Comparison of ENCODE assay signal across 11 cellular contexts in the genomic region with DNA sequence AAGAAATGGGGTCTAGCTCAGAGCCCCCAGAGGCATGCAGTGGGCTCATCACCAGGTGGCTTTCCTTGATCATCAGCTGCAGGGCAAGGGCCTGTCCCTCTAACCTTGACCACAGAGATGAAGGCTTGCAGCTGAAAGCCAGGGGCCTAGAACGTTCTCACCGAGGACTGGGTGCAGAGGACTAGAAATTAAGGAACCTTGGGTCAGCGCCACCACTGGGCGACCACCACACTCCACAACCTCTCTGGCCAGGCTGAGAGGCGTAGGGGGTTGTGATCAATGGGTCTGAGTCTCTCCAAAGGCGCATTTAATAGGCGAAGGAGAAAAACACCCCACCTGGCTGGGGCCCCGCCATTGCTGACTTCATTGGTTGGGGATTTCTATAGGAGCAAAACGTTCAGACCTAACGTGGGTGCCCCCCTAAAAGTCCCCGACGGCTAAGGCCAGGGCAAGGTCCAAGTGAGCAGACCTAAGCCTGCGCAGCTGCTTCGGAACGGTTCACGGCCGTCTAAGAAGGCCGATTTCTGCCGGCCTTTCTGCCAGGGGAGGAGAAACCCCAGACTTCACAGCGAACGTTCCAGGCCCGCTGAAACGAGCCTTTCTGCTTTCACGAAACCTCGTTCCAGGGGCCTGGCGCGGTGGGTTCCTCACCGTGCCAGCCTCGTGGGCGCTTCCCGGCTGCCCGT. TPM values are rescaled to one million over a fixed set of nuclear protein-coding genes. Genes with fewer than 3 reads are reported as not detected.
A peak's percentile ranks its signal among the peaks of the same experiment; 100 is the strongest.
DNase-seq lines count a peak whose midpoint lies in the region; ATAC-seq and TF ChIP-seq lines count a peak whose summit lies in the region.
"Had no signal": no experiment of that assay in that cellular context is flagged by ENCODE, and none has a peak within 500 bp of the region (broad histone marks: within the 10 kb centered on the region; RNA-seq: fewer than 3 reads in every experiment).

No MANE protein-coding gene starts in this region.

- H3K27ac ChIP-seq in Peyer's patch, result peak overlapping the region; percentile 1 to 70 (median 35)
- no peak overlapping the region for H3K27ac ChIP-seq in hepatocyte
- H3K27ac ChIP-seq: HL-60 had no signal

- no peaks in the 10 kb centered on the region for H3K36me3 ChIP-seq in Peyer's patch
- no peaks in the 10 kb centered on the region for H3K36me3 ChIP-seq in hepatocyte (replicated peaks; ENCODE audit: insufficient read depth, low read depth)

- H3K4me1 ChIP-seq in Peyer's patch (peaks cover 2 to 24% (median 9%) of the 10 kb centered on the region in 4 donors), hepatocyte (ENCODE audit: insufficient read depth) (peaks cover 9% of the 10 kb centered on the region)

- no peaks in the 10 kb centered on the region for H3K9me2 ChIP-seq in hepatocyte (replicated peaks; ENCODE audit: insufficient read depth)

- no peaks in the 10 kb centered on the region for H3K36me3 Mint-ChIP-seq in activated CD4-positive, alpha-beta memory T cell treated with anti-CD3 and anti-CD28 coated beads for 36 hours
- H3K36me3 Mint-ChIP-seq in activated CD4-positive, alpha-beta memory T cell treated with anti-CD3 and anti-CD28 coated beads, Interleukin-2, amount 10 ng/mL, durations not matched to agents 7 days and 5 days (ENCODE audit: low read depth), result no peaks in the 10 kb centered on the region
- H3K36me3 Mint-ChIP-seq in stimulated activated naive B cell treated with anti-CD40 and anti-IgM and Interleukin-4, amounts not matched to agents 10 μg/mL and 1 μg/mL and 100 μg/mL, for 72 hours, result no peaks in the 10 kb centered on the region

- no peak overlapping the region for H3K27ac Mint-ChIP-seq in activated CD4-positive, alpha-beta memory T cell treated with anti-CD3 and anti-CD28 coated beads for 36 hours
- no peak overlapping the region for H3K27ac Mint-ChIP-seq in activated CD4-positive, alpha-beta memory T cell treated with anti-CD3 and anti-CD28 coated beads, Interleukin-2, amount 10 ng/mL, durations not matched to agents 7 days and 5 days
- H3K27ac Mint-ChIP-seq in stimulated activated naive B cell treated with anti-CD40 and anti-IgM and Interleukin-4, amounts not matched to agents 10 μg/mL and 1 μg/mL and 100 μg/mL, for 72 hours, result peak overlapping the region; percentile 20

- DNase-seq in activated CD4-positive, alpha-beta memory T cell treated with anti-CD3 and anti-CD28 coated beads for 36 hours, result no peak
- no peak for DNase-seq in activated CD4-positive, alpha-beta memory T cell treated with anti-CD3 and anti-CD28 coated beads, Interleukin-2, amount 10 ng/mL, durations not matched to agents 7 days and 5 days
- no peak for DNase-seq in Peyer's patch
- no peak for DNase-seq in hepatocyte (ENCODE audit: low spot score)
- no peak for DNase-seq in stimulated activated naive B cell treated with anti-CD40 and anti-IgM and Interleukin-4, amounts not matched to agents 10 μg/mL and 1 μg/mL and 100 μg/mL, for 72 hours
- no peak for DNase-seq in COR-L47 (lab: John Stamatoyannopoulos, UW)
- no peak for DNase-seq in NCI-H146 treated with DMSO at 0.1 percent for 48 hours (lab: John Stamatoyannopoulos, UW; ENCODE audit: unreplicated experiment)
- no peak for DNase-seq in effector CD8-positive, alpha-beta T cell (lab: John Stamatoyannopoulos, UW)
- DNase-seq: 8988T, NCI-H2081 treated with DMSO at 0.1 percent for 48 hours had no signal

- TF ChIP-seq POLR2A in Peyer's patch (IDR thresholded peaks at IDR 0.05), result no peak

- H3K9me3 Mint-ChIP-seq in activated CD4-positive, alpha-beta memory T cell treated with anti-CD3 and anti-CD28 coated beads for 36 hours, result no peaks in the 10 kb centered on the region
- no peaks in the 10 kb centered on the region for H3K9me3 Mint-ChIP-seq in activated CD4-positive, alpha-beta memory T cell treated with anti-CD3 and anti-CD28 coated beads, Interleukin-2, amount 10 ng/mL, durations not matched to agents 7 days and 5 days
- no peaks in the 10 kb centered on the region for H3K9me3 Mint-ChIP-seq in stimulated activated naive B cell treated with anti-CD40 and anti-IgM and Interleukin-4, amounts not matched to agents 10 μg/mL and 1 μg/mL and 100 μg/mL, for 72 hours

- H3K27me3 ChIP-seq in Peyer's patch (no peaks in the 10 kb centered on the region), hepatocyte (peaks cover 4% of the 10 kb centered on the region)

- CTCF ChIA-PET in activated CD4-positive, alpha-beta memory T cell treated with anti-CD3 and anti-CD28 coated beads for 36 hours (lab: Charles Lee), result interaction anchor here (2.3 kb wide), 1 partner anchor 29 kb away, joined by 4 read pairs; no protein-coding TSS in a partner anchor
- CTCF ChIA-PET in activated CD4-positive, alpha-beta memory T cell treated with anti-CD3 and anti-CD28 coated beads, Interleukin-2, amount 10 ng/mL, durations not matched to agents 7 days and 5 days (lab: Charles Lee), result interaction anchor here (0.8 to 1.2 kb wide), 3 partner anchors 33 to 91 kb away, joined by 3 to 5 read pairs (median 5); no protein-coding TSS in a partner anchor

- no peak for ATAC-seq in stimulated activated naive B cell treated with anti-CD40 and anti-IgM and Interleukin-4, amounts not matched to agents 10 μg/mL and 1 μg/mL and 100 μg/mL, for 72 hours (replicated peaks)

- peak overlapping the region; percentile 10 for H2AFZ ChIP-seq in hepatocyte

- TF ChIP-seq CTCF in Peyer's patch (IDR thresholded peaks at IDR 0.05), result no peak
- TF ChIP-seq CTCF in hepatocyte (IDR thresholded peaks at IDR 0.05; ENCODE audit: poor library complexity), result no peak

- no peaks in the 10 kb centered on the region for H4K20me1 ChIP-seq in hepatocyte (ENCODE audit: insufficient read depth, poor library complexity, severe bottlenecking)

- POLR2A ChIA-PET in activated CD4-positive, alpha-beta memory T cell treated with anti-CD3 and anti-CD28 coated beads for 36 hours (lab: Charles Lee), result no interaction called here
- POLR2A ChIA-PET in activated CD4-positive, alpha-beta memory T cell treated with anti-CD3 and anti-CD28 coated beads, Interleukin-2, amount 10 ng/mL, durations not matched to agents 7 days and 5 days (lab: Charles Lee), result interaction anchor here (0.7 to 1.4 kb wide), 3 partner anchors 14 to 164 kb away, joined by 3 read pairs; no protein-coding TSS in a partner anchor

- H3K9me3 ChIP-seq in Peyer's patch (no peaks in the 10 kb centered on the region), hepatocyte (ENCODE audit: low read depth) (no peaks in the 10 kb centered on the region)

- H3K79me2 ChIP-seq in hepatocyte, result no peaks in the 10 kb centered on the region

- peak overlapping the region; percentile 41 to 59 (median 52) for H3K4me3 ChIP-seq in Peyer's patch
- H3K4me3 ChIP-seq in hepatocyte, result no peak overlapping the region

- peaks cover 22% of the 10 kb centered on the region for H3K27me3 Mint-ChIP-seq in activated CD4-positive, alpha-beta memory T cell treated with anti-CD3 and anti-CD28 coated beads for 36 hours
- H3K27me3 Mint-ChIP-seq in activated CD4-positive, alpha-beta memory T cell treated with anti-CD3 and anti-CD28 coated beads, Interleukin-2, amount 10 ng/mL, durations not matched to agents 7 days and 5 days, result peaks cover 26% of the 10 kb centered on the region
- H3K27me3 Mint-ChIP-seq in stimulated activated naive B cell treated with anti-CD40 and anti-IgM and Interleukin-4, amounts not matched to agents 10 μg/mL and 1 μg/mL and 100 μg/mL, for 72 hours, result peaks cover 25% of the 10 kb centered on the region in 2 donors

- intact Hi-C loops in activated CD4-positive, alpha-beta memory T cell treated with anti-CD3 and anti-CD28 coated beads for 36 hours (cut with micrococcal nuclease), result no loop called here

- H3K4me3 Mint-ChIP-seq in activated CD4-positive, alpha-beta memory T cell treated with anti-CD3 and anti-CD28 coated beads for 36 hours, result peak overlapping the region; percentile 70
- H3K4me3 Mint-ChIP-seq in activated CD4-positive, alpha-beta memory T cell treated with anti-CD3 and anti-CD28 coated beads, Interleukin-2, amount 10 ng/mL, durations not matched to agents 7 days and 5 days, result no peak overlapping the region
- peak overlapping the region; percentile 80 to 87 for H3K4me3 Mint-ChIP-seq in stimulated activated naive B cell treated with anti-CD40 and anti-IgM and Interleukin-4, amounts not matched to agents 10 μg/mL and 1 μg/mL and 100 μg/mL, for 72 hours

- H3K4me1 Mint-ChIP-seq in activated CD4-positive, alpha-beta memory T cell treated with anti-CD3 and anti-CD28 coated beads for 36 hours (ENCODE audit: low read depth), result peaks cover 16% of the 10 kb centered on the region
- peaks cover 7% of the 10 kb centered on the region for H3K4me1 Mint-ChIP-seq in activated CD4-positive, alpha-beta memory T cell treated with anti-CD3 and anti-CD28 coated beads, Interleukin-2, amount 10 ng/mL, durations not matched to agents 7 days and 5 days
- peaks cover 25 to 45% of the 10 kb centered on the region in 2 donors for H3K4me1 Mint-ChIP-seq in stimulated activated naive B cell treated with anti-CD40 and anti-IgM and Interleukin-4, amounts not matched to agents 10 μg/mL and 1 μg/mL and 100 μg/mL, for 72 hours

- 75% methylated on average over 31 of the region's 32 CpGs for WGBS in hepatocyte (ENCODE audit: low lambda C conversion rate, missing lambda C conversion rate)

- peak overlapping the region; percentile 76 for H3K4me2 ChIP-seq in hepatocyte

RNA-seq across cellular contexts. Expression of gene BCL2L10, which starts 0.9 kb away (rescaled TPM):
- total RNA-seq in activated CD4-positive, alpha-beta memory T cell treated with anti-CD3 and anti-CD28 coated beads for 36 hours, result not detected
- total RNA-seq in activated CD4-positive, alpha-beta memory T cell treated with anti-CD3 and anti-CD28 coated beads, Interleukin-2, amount 10 ng/mL, durations not matched to agents 7 days and 5 days, result not detected
- total RNA-seq in Peyer's patch, result 1 to 10 TPM in 3 of 4 donors, not detected in 1; 5.1 to 9.6 (median 5.9) TPM
- total RNA-seq in hepatocyte, result 0.24 and 0.60 TPM in 2 replicates
- polyA plus RNA-seq in hepatocyte, result 0.24 and 0.80 TPM in 2 replicates
